Comparison of ENCODE assay signal across 10 cellular contexts in genomic region chr1:236904874-236905741, GRCh38.
A peak's percentile ranks its signal among the peaks of the same experiment; 100 is the strongest.
DNase-seq lines count a peak whose midpoint lies in the region; ATAC-seq and TF ChIP-seq lines count a peak whose summit lies in the region.
"Had no signal": no experiment of that assay in that cellular context is flagged by ENCODE, and none has a peak within 500 bp of the region (broad histone marks: within the 10 kb centered on the region; RNA-seq: fewer than 3 reads in every experiment).

No MANE protein-coding gene starts in this region.

- no TSS peak for BruUV-seq in A673 (replicated peaks; lab: Mats Ljungman, UMichigan)

- H3K27me3 ChIP-seq in A673 (replicated peaks; ENCODE audit: insufficient read depth, low read depth, low read length, poor library complexity) = no peaks in the 10 kb centered on the region

- no peaks in the 10 kb centered on the region for H3K4me1 ChIP-seq in A673 (ENCODE audit: insufficient read depth, low read length, poor library complexity, severe bottlenecking)
- H3K4me1 ChIP-seq: parathyroid adenoma had no signal

- no peak overlapping the region for H3K4me3 Mint-ChIP-seq in glutamatergic neuron (ENCODE audit: unreplicated experiment)
- H3K4me3 Mint-ChIP-seq in activated CD4-positive, alpha-beta memory T cell treated with anti-CD3 and anti-CD28 coated beads, Interleukin-2, amount 10 ng/mL, durations not matched to agents 7 days and 5 days = no peak overlapping the region
- H3K4me3 Mint-ChIP-seq in activated T-helper 1 cell treated with anti-CD3 and anti-CD28 coated beads, Interleukin-12 subunit alpha, Interleukin-12 subunit beta, Interleukin-2, Interleukin-4 antibody, amounts not matched to agents 30 ng/mL and 10 ng/mL and 1 ng/mL, durations not matched to agents 14 hours and 24 hours and 36 hours = no peak overlapping the region

- H3K36me3 ChIP-seq in A673 (ENCODE audit: insufficient read depth, low read length, poor library complexity, severe bottlenecking) = no peaks in the 10 kb centered on the region

- DNase-seq in A673 (ENCODE audit: low spot score) (peak; percentile 21), HCEC 1CT (peak; percentile 96), glutamatergic neuron (no peak), midbrain (lab: John Stamatoyannopoulos, UW) (no peak), NCI-H1417 treated with DMSO at 0.1 percent for 48 hours (lab: John Stamatoyannopoulos, UW) (no peak)
- DNase-seq in activated CD4-positive, alpha-beta memory T cell treated with anti-CD3 and anti-CD28 coated beads, Interleukin-2, amount 10 ng/mL, durations not matched to agents 7 days and 5 days = no peak
- DNase-seq in activated T-helper 1 cell treated with anti-CD3 and anti-CD28 coated beads, Interleukin-12 subunit alpha, Interleukin-12 subunit beta, Interleukin-2, Interleukin-4 antibody, amounts not matched to agents 30 ng/mL and 10 ng/mL and 1 ng/mL, durations not matched to agents 14 hours and 24 hours and 36 hours (ENCODE audit: low spot score) = no peak
- DNase-seq: head of caudate nucleus had no signal

- no peaks in the 10 kb centered on the region for H3K9me3 ChIP-seq in A673 (ENCODE audit: low read depth, low read length, poor library complexity, severe bottlenecking)

- H3K36me3 Mint-ChIP-seq in glutamatergic neuron (ENCODE audit: unreplicated experiment) = peaks cover 14% of the 10 kb centered on the region
- H3K36me3 Mint-ChIP-seq in activated CD4-positive, alpha-beta memory T cell treated with anti-CD3 and anti-CD28 coated beads, Interleukin-2, amount 10 ng/mL, durations not matched to agents 7 days and 5 days (ENCODE audit: low read depth) = peaks cover 10% of the 10 kb centered on the region
- peaks cover 14% of the 10 kb centered on the region for H3K36me3 Mint-ChIP-seq in activated T-helper 1 cell treated with anti-CD3 and anti-CD28 coated beads, Interleukin-12 subunit alpha, Interleukin-12 subunit beta, Interleukin-2, Interleukin-4 antibody, amounts not matched to agents 30 ng/mL and 10 ng/mL and 1 ng/mL, durations not matched to agents 14 hours and 24 hours and 36 hours (ENCODE audit: low read depth)

- TF ChIP-seq CTCF in A673 (conservative IDR thresholded peaks at IDR 0.05; ENCODE audit: low read depth, low read length) = no peak
- TF ChIP-seq CTCF in glutamatergic neuron (IDR thresholded peaks at IDR 0.05; ENCODE audit: partially characterized antibody, unreplicated experiment) = no peak

- POLR2A ChIA-PET in A673 (lab: Charles Lee; ENCODE audit: low non-redundant PET) = no interaction called here
- POLR2A ChIA-PET in activated CD4-positive, alpha-beta memory T cell treated with anti-CD3 and anti-CD28 coated beads, Interleukin-2, amount 10 ng/mL, durations not matched to agents 7 days and 5 days (lab: Charles Lee) = no interaction called here

- peaks cover 2% of the 10 kb centered on the region for H3K9me3 Mint-ChIP-seq in glutamatergic neuron (ENCODE audit: unreplicated experiment)
- H3K9me3 Mint-ChIP-seq in activated CD4-positive, alpha-beta memory T cell treated with anti-CD3 and anti-CD28 coated beads, Interleukin-2, amount 10 ng/mL, durations not matched to agents 7 days and 5 days = peaks cover 4% of the 10 kb centered on the region
- peaks cover 4% of the 10 kb centered on the region for H3K9me3 Mint-ChIP-seq in activated T-helper 1 cell treated with anti-CD3 and anti-CD28 coated beads, Interleukin-12 subunit alpha, Interleukin-12 subunit beta, Interleukin-2, Interleukin-4 antibody, amounts not matched to agents 30 ng/mL and 10 ng/mL and 1 ng/mL, durations not matched to agents 14 hours and 24 hours and 36 hours

- H3K4me3 ChIP-seq in A673 (ENCODE audit: low read depth, low read length, poor library complexity, severe bottlenecking) = no peak overlapping the region

- intact Hi-C loops in A673 (cut with micrococcal nuclease; ENCODE audit: unreplicated experiment) = no loop called here
- intact Hi-C loops in activated T-helper 1 cell treated with anti-CD3 and anti-CD28 coated beads, Interleukin-12 subunit alpha, Interleukin-12 subunit beta, Interleukin-2, Interleukin-4 antibody, amounts not matched to agents 30 ng/mL and 10 ng/mL and 1 ng/mL, durations not matched to agents 14 hours and 24 hours and 36 hours (cut with micrococcal nuclease) = no loop called here

- H3K4me1 Mint-ChIP-seq in glutamatergic neuron (ENCODE audit: low read depth, unreplicated experiment) = peaks cover 25% of the 10 kb centered on the region
- no peaks in the 10 kb centered on the region for H3K4me1 Mint-ChIP-seq in activated CD4-positive, alpha-beta memory T cell treated with anti-CD3 and anti-CD28 coated beads, Interleukin-2, amount 10 ng/mL, durations not matched to agents 7 days and 5 days
- no peaks in the 10 kb centered on the region for H3K4me1 Mint-ChIP-seq in activated T-helper 1 cell treated with anti-CD3 and anti-CD28 coated beads, Interleukin-12 subunit alpha, Interleukin-12 subunit beta, Interleukin-2, Interleukin-4 antibody, amounts not matched to agents 30 ng/mL and 10 ng/mL and 1 ng/mL, durations not matched to agents 14 hours and 24 hours and 36 hours (ENCODE audit: low read depth)

- peak overlapping the region; percentile 20 for H3K27ac Mint-ChIP-seq in glutamatergic neuron (ENCODE audit: unreplicated experiment)
- H3K27ac Mint-ChIP-seq in activated CD4-positive, alpha-beta memory T cell treated with anti-CD3 and anti-CD28 coated beads, Interleukin-2, amount 10 ng/mL, durations not matched to agents 7 days and 5 days = no peak overlapping the region
- no peak overlapping the region for H3K27ac Mint-ChIP-seq in activated T-helper 1 cell treated with anti-CD3 and anti-CD28 coated beads, Interleukin-12 subunit alpha, Interleukin-12 subunit beta, Interleukin-2, Interleukin-4 antibody, amounts not matched to agents 30 ng/mL and 10 ng/mL and 1 ng/mL, durations not matched to agents 14 hours and 24 hours and 36 hours

- H3K27ac ChIP-seq in A673 (ENCODE audit: low read depth, low read length, poor library complexity, severe bottlenecking) = no peak overlapping the region
- H3K27ac ChIP-seq: parathyroid adenoma had no signal

- no peaks in the 10 kb centered on the region for H3K27me3 Mint-ChIP-seq in glutamatergic neuron (ENCODE audit: unreplicated experiment)
- peaks cover 2% of the 10 kb centered on the region for H3K27me3 Mint-ChIP-seq in activated CD4-positive, alpha-beta memory T cell treated with anti-CD3 and anti-CD28 coated beads, Interleukin-2, amount 10 ng/mL, durations not matched to agents 7 days and 5 days
- H3K27me3 Mint-ChIP-seq in activated T-helper 1 cell treated with anti-CD3 and anti-CD28 coated beads, Interleukin-12 subunit alpha, Interleukin-12 subunit beta, Interleukin-2, Interleukin-4 antibody, amounts not matched to agents 30 ng/mL and 10 ng/mL and 1 ng/mL, durations not matched to agents 14 hours and 24 hours and 36 hours (ENCODE audit: insufficient read depth) = peaks cover 2% of the 10 kb centered on the region

- ATAC-seq in SK-N-SH treated with all-trans-retinoic acid at 6 μM for 48 hours = peak; percentile 63

- CTCF ChIA-PET in A673 (lab: Charles Lee) = no interaction called here
- CTCF ChIA-PET in activated CD4-positive, alpha-beta memory T cell treated with anti-CD3 and anti-CD28 coated beads, Interleukin-2, amount 10 ng/mL, durations not matched to agents 7 days and 5 days (lab: Charles Lee) = no interaction called here

TF ChIP-seq in SK-N-SH treated with all-trans-retinoic acid at 6 μM for 48 hours, 23 proteins besides CTCF, POLR2A, EP300 and RAD21 (continues in another document):
- TF ChIP-seq PATZ1 (CRISPR knock-in tag; IDR thresholded peaks at IDR 0.05; ENCODE audit: borderline replicate concordance) (no peak), POU6F1 (CRISPR knock-in tag; IDR thresholded peaks at IDR 0.05; ENCODE audit: borderline replicate concordance, low read depth) (no peak), ZNF8 (CRISPR knock-in tag; IDR thresholded peaks at IDR 0.05) (no peak), ZFP30 (CRISPR knock-in tag; IDR thresholded peaks at IDR 0.05) (no peak), GLIS3 (CRISPR knock-in tag; IDR thresholded peaks at IDR 0.05) (0 out of 2 replicates have a peak, but pooled peaks have one; percentile 15), SNAI2 (CRISPR knock-in tag; IDR thresholded peaks at IDR 0.05) (no peak), ZC3H10 (CRISPR knock-in tag; IDR thresholded peaks at IDR 0.05) (peak; percentile 29; the same call in 1 of the 2 replicates), TCF4 (CRISPR knock-in tag; IDR thresholded peaks at IDR 0.05; ENCODE audit: borderline replicate concordance) (no peak), TOX (CRISPR knock-in tag; IDR thresholded peaks at IDR 0.05; ENCODE audit: borderline replicate concordance) (peak; percentile 56; the same call in 1 of the 2 replicates), ZNF565 (CRISPR knock-in tag; conservative IDR thresholded peaks at IDR 0.05; ENCODE audit: low read depth) (no peak), ISL1 (CRISPR knock-in tag; IDR thresholded peaks at IDR 0.05) (peak; percentile 78), OSR1 (CRISPR knock-in tag; IDR thresholded peaks at IDR 0.05) (no peak), ZFP3 (CRISPR knock-in tag; IDR thresholded peaks at IDR 0.05) (peak; percentile 75)

Comparison
In these comparisons a context has a peak if more than half of its experiments do, and no peak if none do; other contexts are left out.
1. DNase-seq: peak in A673 (single experiment) and HCEC 1CT (single experiment); none in glutamatergic neuron (single experiment), midbrain (single experiment), activated CD4-positive, alpha-beta memory T cell treated with anti-CD3 and anti-CD28 coated beads, Interleukin-2, amount 10 ng/mL, durations not matched to agents 7 days and 5 days (single experiment), NCI-H1417 treated with DMSO at 0.1 percent for 48 hours (single experiment) and activated T-helper 1 cell treated with anti-CD3 and anti-CD28 coated beads, Interleukin-12 subunit alpha, Interleukin-12 subunit beta, Interleukin-2, Interleukin-4 antibody, amounts not matched to agents 30 ng/mL and 10 ng/mL and 1 ng/mL, durations not matched to agents 14 hours and 24 hours and 36 hours (single experiment).